ENCODE assay signal across 13 cellular contexts in genomic region chr14:50798048-50798421, GRCh38. TPM values are rescaled to one million over a fixed set of nuclear protein-coding genes. Genes with fewer than 3 reads are reported as not detected.
DNase-seq lines count a peak whose midpoint lies in the region; ATAC-seq, FAIRE-seq and TF ChIP-seq lines count a peak whose summit lies in the region.
"Had no signal": no experiment of that assay in that cellular context is flagged by ENCODE, and none has a peak within 500 bp of the region (broad histone marks: within the 10 kb centered on the region; RNA-seq: fewer than 3 reads in every experiment).

No MANE protein-coding gene starts in this region.

- TF ChIP-seq CTCF in GM12878 (IDR thresholded peaks at IDR 0.05 in 2 of 3, conservative IDR thresholded peaks at IDR 0.05 in 1 of 3; ENCODE audit: control insufficient read depth in 2 of 3, extremely low read depth in 1 of 3, insufficient read depth in 1 of 3, low read depth in 3 of 3, low read length in 3 of 3) (no peak), heart left ventricle (IDR thresholded peaks at IDR 0.05) (no peak), RWPE1 (conservative IDR thresholded peaks at IDR 0.05; ENCODE audit: low read depth) (no peak)

- H3K27me3 ChIP-seq in GM12878 (replicated peaks in 1 of 2; ENCODE audit: control insufficient read depth in 2 of 2, insufficient read depth in 2 of 2, low read length in 1 of 2) (no peaks in the 10 kb centered on the region), heart left ventricle (no peaks in the 10 kb centered on the region)
- H3K27me3 ChIP-seq: tibial artery had no signal

- H3K4me3 ChIP-seq in GM12878 (no peak overlapping the region; the same call in 1 of the 2 replicates), heart left ventricle (no peak overlapping the region)
- H3K4me3 ChIP-seq: tibial artery had no signal

- H3K9ac ChIP-seq in GM12878 (ENCODE audit: control insufficient read depth, insufficient read depth, low read length) = no peak overlapping the region

- H2AFZ ChIP-seq in GM12878 (ENCODE audit: control insufficient read depth, low read depth, low read length) = no peak overlapping the region

- peak; percentile 77 for FAIRE-seq in GM12878 (lab: Jason Lieb, UNC)
- FAIRE-seq: bronchial epithelial cell had no signal

- TF ChIP-seq POLR2A in GM12878 (IDR thresholded peaks at IDR 0.05; ENCODE audit: low read depth, low read length) = 0 out of 2 replicates have a peak, but pooled peaks have one; percentile 28
- TF ChIP-seq POLR2A in heart left ventricle (IDR thresholded peaks at IDR 0.05) = no peak

- CTCF ChIA-PET in GM12878 (lab: Yijun Ruan, JAX) = interaction anchor here (1.0 to 20.1 kb wide), 5 partner anchors 10 to 201 kb away, joined by 3 to 237 read pairs (median 7); partner anchors contain the start of gene NIN
- CTCF ChIA-PET in RWPE1 (lab: Yijun Ruan, JAX) = no interaction called here

- in situ Hi-C loops in GM12878 (cut with MboI) = no loop called here

- H3K36me3 ChIP-seq in GM12878 (ENCODE audit: control insufficient read depth in 2 of 2, insufficient read depth in 2 of 2, low read length in 1 of 2) (peaks cover 4 to 26% of the 10 kb centered on the region in 2 experiments), heart left ventricle (peaks cover 0 to 11% (median 0%) of the 10 kb centered on the region in 9 donors)

- TF ChIP-seq RAD21 in GM12878 (IDR thresholded peaks at IDR 0.05; ENCODE audit: insufficient read depth, low read depth, low read length) = no peak

- peaks cover 54% of the 10 kb centered on the region for H3K79me2 ChIP-seq in GM12878 (ENCODE audit: control insufficient read depth, insufficient read depth, low read length)

- TF ChIP-seq EP300 in GM12878 (IDR thresholded peaks at IDR 0.05; ENCODE audit: borderline replicate concordance in 1 of 2, control insufficient read depth in 1 of 2, low read depth in 2 of 2, low read length in 2 of 2) = 0 out of 4 replicates have a peak, but pooled peaks have one; percentile 17 to 44

- peak; percentile 42 for DNase-seq in GM12878 (ENCODE audit: low read depth, low spot score)
- no peak for DNase-seq in heart left ventricle
- DNase-seq in RWPE1 (ENCODE audit: low spot score) = no peak
- no peak for DNase-seq in middle frontal gyrus (ENCODE audit: extremely low spot score, low spot score)
- DNase-seq: COR-L47; H7; stimulated activated CD4-positive, alpha-beta T cell treated with anti-CD3 and anti-CD28 coated beads, Interleukin-15, amount 100 ng/mL, for 24 hours; tibial artery had no signal

- H3K27ac ChIP-seq in GM12878 (ENCODE audit: control insufficient read depth, insufficient read depth) (peak overlapping the region; percentile 36), heart left ventricle (no peak overlapping the region), RWPE1 (no peak overlapping the region)
- H3K27ac ChIP-seq: tibial artery had no signal

- intact Hi-C loops in GM12878 (cut with micrococcal nuclease; ENCODE audit: unreplicated experiment) = no loop called here
- intact Hi-C loops in heart left ventricle (cut with DNase I) = loop anchor here in 1 of 10 donors (10.0 kb wide), 1 partner anchor 47 kb away; no protein-coding TSS in a partner anchor

- H3K9me3 ChIP-seq in GM12878 (replicated peaks; ENCODE audit: control insufficient read depth, insufficient read depth, low read length) (no peaks in the 10 kb centered on the region), heart left ventricle (no peaks in the 10 kb centered on the region)
- H3K9me3 ChIP-seq: tibial artery had no signal

- H3K4me2 ChIP-seq in GM12878 (ENCODE audit: control insufficient read depth, insufficient read depth) = peak overlapping the region; percentile 59

- H3K4me1 ChIP-seq in GM12878 (ENCODE audit: control insufficient read depth, insufficient read depth, low read length) (peaks cover 55% of the 10 kb centered on the region), heart left ventricle (peaks cover 0 to 34% (median 6%) of the 10 kb centered on the region in 12 donors)

- SMC1A ChIA-PET in GM12878 (lab: Charles Lee; ENCODE audit: uncharacterized antibody, unreplicated experiment) = interaction anchor here (1.3 to 17.3 kb wide), 4 partner anchors 10 to 80 kb away, joined by 4 to 360 read pairs (median 123); partner anchors contain the start of gene NIN

- RAD21 ChIA-PET in GM12878 (lab: Charles Lee; ENCODE audit: unreplicated experiment) = interaction anchor here (1.0 to 1.6 kb wide), 3 partner anchors 23 to 62 kb away, joined by 3 to 6 read pairs (median 3); no protein-coding TSS in a partner anchor

- POLR2A ChIA-PET in GM12878 (lab: Charles Lee) = interaction anchor here (0.6 to 1.1 kb wide), 4 partner anchors 9 to 34 kb away, joined by 3 to 4 read pairs (median 3); no protein-coding TSS in a partner anchor
- POLR2A ChIA-PET in RWPE1 (lab: Yijun Ruan, JAX; ENCODE audit: low non-redundant PET) = no interaction called here

- 14% methylated on average over 2 of the region's 2 CpGs for WGBS in GM12878 (ENCODE audit: insufficient coverage, insufficient replicate concordance, low lambda C conversion rate, missing lambda C conversion rate)
- 93 to 100% (median 95%) methylated on average over 2 of the region's 2 CpGs for WGBS in heart left ventricle, 4 donors

- no TSS peak for BruUV-seq in GM12878 (replicated peaks; lab: Mats Ljungman, UMichigan)

- ATAC-seq in GM18498 (IDR thresholded peaks at IDR 0.05; ENCODE audit: unreplicated experiment) (peak; percentile 81), GM21381 (IDR thresholded peaks at IDR 0.05; ENCODE audit: unreplicated experiment) (peak; percentile 74), HG03103 (IDR thresholded peaks at IDR 0.05; ENCODE audit: low read depth, unreplicated experiment) (peak; percentile 75), GM12878 (peak; percentile 98), heart left ventricle (no peak), GM19035 (IDR thresholded peaks at IDR 0.05; ENCODE audit: unreplicated experiment) (no peak)

- H4K20me1 ChIP-seq in GM12878 (ENCODE audit: control insufficient read depth, insufficient read depth) = no peaks in the 10 kb centered on the region

TF ChIP-seq in GM12878, 131 proteins besides CTCF, POLR2A, EP300 and RAD21 (continues in another document):
- no peak for TF ChIP-seq CHD4 (IDR thresholded peaks at IDR 0.05)
- TF ChIP-seq BCL11A (IDR thresholded peaks at IDR 0.05; ENCODE audit: low read depth, low read length) = peak; percentile 92; the same call in 1 of the 2 replicates
- no peak for TF ChIP-seq PBX3 (IDR thresholded peaks at IDR 0.05; ENCODE audit: insufficient replicate concordance, low read depth, low read length)
- TF ChIP-seq IRF4 (IDR thresholded peaks at IDR 0.05; ENCODE audit: low read depth, low read length) = peak; percentile 60; the same call in 1 of the 2 replicates
- TF ChIP-seq ZNF217 (IDR thresholded peaks at IDR 0.05) = no peak
- no peak for TF ChIP-seq CHD1 (IDR thresholded peaks at IDR 0.05; ENCODE audit: low read depth, low read length)
- TF ChIP-seq MTA2 (IDR thresholded peaks at IDR 0.05; ENCODE audit: low read depth) = peak; percentile 97
- TF ChIP-seq BCLAF1 (IDR thresholded peaks at IDR 0.05) = no peak
- no peak for TF ChIP-seq SIN3A (IDR thresholded peaks at IDR 0.05; ENCODE audit: low read depth, low read length)

RNA-seq across cellular contexts. Expression of gene NIN, which starts 32.9 kb away (rescaled TPM):
- total RNA-seq in GM12878 (2013; cell fraction: nucleolus; rRNA removed) = 248 and 265 TPM in 2 replicates
- total RNA-seq in GM12878 (2014; rRNA removed) (92.2 and 103 TPM in 2 replicates), GM12878 (2014; rRNA removed; fragmentation: Illumina TruSeq; extraction: Trizol) (133 and 138 TPM in 2 replicates), GM12878 (2021) (134 and 135 TPM in 2 replicates), heart left ventricle (10 to 100 TPM; 17.9 to 48.3 (median 25.8) TPM)
- polyA plus RNA-seq in GM12878 (2011; ENCODE audit: low read depth) = 39.4 TPM
- polyA plus RNA-seq in GM12878 (2011; rRNA removed) (44.0 and 51.2 TPM in 2 replicates), GM12878 (2014; fragmentation: Illumina TruSeq; extraction: Trizol) (101 and 122 TPM in 2 replicates), GM12878 (2014; fragmentation: Nextera tagmentation; extraction: Ambion mirVana) (10 to 100 TPM; 16.2 to 17.0 TPM), GM12878 (2014; rRNA removed) (57.5 and 67.6 TPM in 2 replicates), GM12878 (2016; fragmentation: Nextera tagmentation; extraction: Ambion mirVana) (10 to 100 TPM; 30.5 to 73.1 TPM), heart left ventricle (10 to 100 TPM; 11.7 to 12.5 TPM)
- 23.7 and 24.4 TPM in 2 replicates for polyA plus RNA-seq in GM12878 (2011; cell fraction: cytosol; rRNA removed)
- 52.6 and 57.6 TPM in 2 replicates for polyA plus RNA-seq in GM12878 (2011; cell fraction: nucleus; rRNA removed)
- polyA plus RNA-seq in GM12878 (2012) = 51.7 and 57.1 TPM in 2 replicates
- 60.8 and 87.0 TPM in 2 replicates for polyA minus RNA-seq in GM12878 (2011; rRNA and poly(A)+ RNA removed)
- 25.0 and 33.6 TPM in 2 replicates for polyA minus RNA-seq in GM12878 (2011; cell fraction: cytosol; rRNA and poly(A)+ RNA removed)
- polyA minus RNA-seq in GM12878 (2011; cell fraction: nucleus; rRNA and poly(A)+ RNA removed) = 52.8 and 99.4 TPM in 2 replicates

Comparison
In these comparisons a context has a peak if more than half of its experiments do, and no peak if none do; other contexts are left out.
1. ATAC-seq: peak in GM18498 (single experiment), GM21381 (single experiment), HG03103 (single experiment) and GM12878 (single experiment); none in heart left ventricle (0 of 4) and GM19035 (single experiment).